In genomic region chrX:119605739-119606507, GRCh38 we compare ENCODE assay signal across 1 cellular context.
TF ChIP-seq lines count a peak whose summit lies in the region.

Gene NKRF, minus strand, starts transcription at chrX:119606424.

TF ChIP-seq in K562, 482 proteins besides CTCF, POLR2A, EP300 and RAD21 (continued from another document):
- TF ChIP-seq NCOA2 (IDR thresholded peaks at IDR 0.05; ENCODE audit: partially characterized antibody in 2 of 2) (no peak), HOXB6 (CRISPR knock-in tag; IDR thresholded peaks at IDR 0.05; ENCODE audit: borderline replicate concordance) (no peak), FOXJ2 (tag; IDR thresholded peaks at IDR 0.05) (no peak), MAFF (IDR thresholded peaks at IDR 0.05; ENCODE audit: low read length) (peak; percentile 40; the same call in 1 of the 2 replicates), AFF1 (IDR thresholded peaks at IDR 0.05; ENCODE audit: low read depth in 1 of 2, partially characterized antibody in 2 of 2) (no peak), SAFB (IDR thresholded peaks at IDR 0.05; ENCODE audit: borderline replicate concordance, low read depth, low read length) (no peak), USF1 (CRISPR knock-in tag; IDR thresholded peaks at IDR 0.05) (peak; percentile 47; the same call in 1 of the 2 replicates), JUNB (CRISPR knock-in tag; conservative IDR thresholded peaks at IDR 0.05) (no peak), NR2F6 (CRISPR knock-in tag; IDR thresholded peaks at IDR 0.05) (no peak), MEIS2 (IDR thresholded peaks at IDR 0.05; ENCODE audit: partially characterized antibody) (peak; percentile 79), POLR2AphosphoS2 (IDR thresholded peaks at IDR 0.05; ENCODE audit: low read length) (no peak), ZBTB49 (CRISPR knock-in tag; IDR thresholded peaks at IDR 0.05; ENCODE audit: borderline replicate concordance) (no peak), DIDO1 (tag; IDR thresholded peaks at IDR 0.05; ENCODE audit: low read depth) (no peak), CHD1 (IDR thresholded peaks at IDR 0.05; ENCODE audit: low read length) (peak; percentile 80), PTTG1 (tag; IDR thresholded peaks at IDR 0.05; ENCODE audit: low read depth) (no peak), CBX3 (IDR thresholded peaks at IDR 0.05; ENCODE audit: borderline replicate concordance in 1 of 2, low read length in 2 of 2) (no peak), KDM2B (CRISPR knock-in tag; IDR thresholded peaks at IDR 0.05) (no peak), ZMIZ1 (IDR thresholded peaks at IDR 0.05; ENCODE audit: low read depth in 2 of 2, low read length in 2 of 2) (no peak), BCL6 (CRISPR knock-in tag; IDR thresholded peaks at IDR 0.05) (no peak), HNRNPH1 (optimal IDR thresholded peaks at IDR 0.05; ENCODE audit: low read depth, low read length) (no peak), NR3C1 (CRISPR knock-in tag; IDR thresholded peaks at IDR 0.05) (no peak), TBP (optimal IDR thresholded peaks at IDR 0.05; ENCODE audit: low read depth, low read length) (peak; percentile 88), SRSF1 (IDR thresholded peaks at IDR 0.05; ENCODE audit: low read depth, low read length) (no peak), KAT8 (IDR thresholded peaks at IDR 0.05; ENCODE audit: low read depth) (no peak), PPARD (CRISPR knock-in tag; IDR thresholded peaks at IDR 0.05) (no peak), CBFA2T3 (IDR thresholded peaks at IDR 0.05) (no peak), CHD2 (IDR thresholded peaks at IDR 0.05; ENCODE audit: low read depth, low read length) (peak; percentile 98), BHLHE40 (IDR thresholded peaks at IDR 0.05; ENCODE audit: low read length) (0 out of 2 replicates have a peak, but pooled peaks have one; percentile 50), POLR2AphosphoS5 (IDR thresholded peaks at IDR 0.05; ENCODE audit: control insufficient read depth, insufficient read depth, low read depth, low read length) (peak; percentile 88), SNIP1 (IDR thresholded peaks at IDR 0.05; ENCODE audit: low read depth) (no peak), ID3 (CRISPR knock-in tag; IDR thresholded peaks at IDR 0.05) (no peak), ID3 (tag; IDR thresholded peaks at IDR 0.05) (no peak), ERF (CRISPR knock-in tag; IDR thresholded peaks at IDR 0.05) (no peak), ZNF583 (CRISPR knock-in tag; IDR thresholded peaks at IDR 0.05) (no peak), MNT (conservative IDR thresholded peaks at IDR 0.05) (peak in 1 of 2 experiments; percentile 68; a peak in 2 of 4 replicates), CREB3 (tag; conservative IDR thresholded peaks at IDR 0.05; ENCODE audit: low read depth) (no peak), ZFPM2 (CRISPR knock-in tag; IDR thresholded peaks at IDR 0.05) (no peak), RFX7 (CRISPR knock-in tag; IDR thresholded peaks at IDR 0.05) (no peak), BCLAF1 (IDR thresholded peaks at IDR 0.05; ENCODE audit: borderline replicate concordance in 1 of 2, control insufficient read depth in 1 of 2, low read depth in 2 of 2, low read length in 1 of 2) (no peak), ZNF174 (CRISPR knock-in tag; IDR thresholded peaks at IDR 0.05) (no peak), ZNF140 (CRISPR knock-in tag; IDR thresholded peaks at IDR 0.05) (no peak), MYNN (IDR thresholded peaks at IDR 0.05) (no peak), MYNN (CRISPR knock-in tag; IDR thresholded peaks at IDR 0.05) (no peak), FOXP1 (CRISPR knock-in tag; IDR thresholded peaks at IDR 0.05) (0 out of 2 replicates have a peak, but pooled peaks have one; percentile 58), ZNF121 (CRISPR knock-in tag; conservative IDR thresholded peaks at IDR 0.05) (no peak)
